ENCODE assay signal across 16 cellular contexts in the genomic region with DNA sequence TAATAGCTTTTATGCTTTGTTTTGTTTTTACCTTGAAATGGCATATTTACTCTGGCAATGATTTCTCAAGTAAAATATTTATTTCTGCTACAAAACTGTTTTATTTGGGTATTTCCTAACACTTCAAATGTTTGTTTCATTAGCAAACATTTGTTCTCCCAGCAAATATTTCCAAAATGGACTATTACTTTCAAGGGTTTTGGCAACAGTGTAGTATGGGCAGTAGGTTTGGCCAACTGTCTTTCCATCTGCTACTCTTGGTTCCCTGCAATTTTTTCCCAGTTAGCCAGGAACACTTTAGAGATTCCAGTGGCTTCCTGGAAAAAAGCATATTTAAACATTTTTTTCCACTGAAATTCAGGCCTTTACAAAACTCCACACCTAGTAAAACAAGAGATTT.
A peak's percentile ranks its signal among the peaks of the same experiment; 100 is the strongest.
DNase-seq lines count a peak whose midpoint lies in the region; ATAC-seq and TF ChIP-seq lines count a peak whose summit lies in the region.
"Had no signal": no experiment of that assay in that cellular context is flagged by ENCODE, and none has a peak within 500 bp of the region (broad histone marks: within the 10 kb centered on the region; RNA-seq: fewer than 3 reads in every experiment).

No MANE protein-coding gene starts in this region.

- no peaks in the 10 kb centered on the region for H3F3A ChIP-seq in PC-3 (ENCODE audit: low read length, unreplicated experiment)

- H3K9me2 ChIP-seq in PC-3 (replicated peaks; ENCODE audit: low read length), result no peaks in the 10 kb centered on the region

- peaks cover 3% of the 10 kb centered on the region for H3K36me3 Mint-ChIP-seq in osteocyte (ENCODE audit: unreplicated experiment)
- no peaks in the 10 kb centered on the region for H3K36me3 Mint-ChIP-seq in activated naive CD4-positive, alpha-beta T cell treated with anti-CD3 and anti-CD28 coated beads, Interleukin-2, amount 50 U/mL, for 72 hours
- H3K36me3 Mint-ChIP-seq: CD4-positive, alpha-beta memory T cell had no signal

- CTCF ChIA-PET in PC-3 (lab: Charles Lee), result interaction anchor here (0.6 kb wide), 1 partner anchor 144 kb away, joined by 17 read pairs; no protein-coding TSS in a partner anchor

- no peaks in the 10 kb centered on the region for H3K9me3 ChIP-seq in PC-3 (ENCODE audit: low read length)

- no TSS peak for BruUV-seq in PC-3 (replicated peaks; lab: Mats Ljungman, UMichigan)

- no peaks in the 10 kb centered on the region for H3K36me3 ChIP-seq in PC-3 (ENCODE audit: low read depth, low read length)

- H3K79me2 ChIP-seq in PC-3 (ENCODE audit: low read length), result no peaks in the 10 kb centered on the region

- peak overlapping the region; percentile 18 for H3K27ac Mint-ChIP-seq in osteocyte (ENCODE audit: unreplicated experiment)
- H3K27ac Mint-ChIP-seq in activated naive CD4-positive, alpha-beta T cell treated with anti-CD3 and anti-CD28 coated beads, Interleukin-2, amount 50 U/mL, for 72 hours, result no peak overlapping the region
- H3K27ac Mint-ChIP-seq: B cell; CD4-positive, alpha-beta memory T cell had no signal

- H3K27ac ChIP-seq in PC-3 (ENCODE audit: low read length), result no peak overlapping the region
- H3K27ac ChIP-seq: C4-2B, GM23248 had no signal

- peak; percentile 0 for DNase-seq in DMS 273 (lab: John Stamatoyannopoulos, UW; ENCODE audit: unreplicated experiment)
- DNase-seq in DMS 273 treated with DMSO at 0.1 percent for 48 hours (lab: John Stamatoyannopoulos, UW), result no peak
- DNase-seq in PC-3, result peak; percentile 10
- peak; percentile 24 for DNase-seq in epidermal melanocyte (ENCODE audit: insufficient read length, low spot score)
- no peak for DNase-seq in osteocyte (ENCODE audit: extremely low spot score, unreplicated experiment)
- DNase-seq in activated naive CD4-positive, alpha-beta T cell treated with anti-CD3 and anti-CD28 coated beads, Interleukin-2, amount 50 U/mL, for 72 hours (ENCODE audit: low spot score in 2 of 2), result no peak
- DNase-seq in NCI-H187 (lab: John Stamatoyannopoulos, UW), result no peak
- DNase-seq: 8988T; ACHN; CD4-positive, alpha-beta memory T cell; GM23248; H7 had no signal

- TF ChIP-seq CTCF in PC-3 (conservative IDR thresholded peaks at IDR 0.05; ENCODE audit: low read depth, low read length) (no peak), osteocyte (IDR thresholded peaks at IDR 0.05) (no peak)

- no peaks in the 10 kb centered on the region for H3K27me3 ChIP-seq in PC-3 (ENCODE audit: low read length)

- no peak overlapping the region for H3K4me3 ChIP-seq in PC-3 (ENCODE audit: low read length)
- H3K4me3 ChIP-seq: GM12878, GM23248 had no signal

- H3K27me3 Mint-ChIP-seq in osteocyte (ENCODE audit: unreplicated experiment), result no peaks in the 10 kb centered on the region
- H3K27me3 Mint-ChIP-seq: B cell; CD4-positive, alpha-beta memory T cell had no signal

- POLR2A ChIA-PET in PC-3 (lab: Charles Lee; ENCODE audit: unreplicated experiment), result no interaction called here

- H3K9ac ChIP-seq in PC-3 (ENCODE audit: low read length), result no peak overlapping the region
- H3K9ac ChIP-seq: GM23248 had no signal

- H3K4me1 ChIP-seq in PC-3 (ENCODE audit: insufficient read depth, low read length), result no peaks in the 10 kb centered on the region; the same call in 1 of the 2 replicates

- H3K9me3 Mint-ChIP-seq in osteocyte (ENCODE audit: unreplicated experiment), result peaks cover 14% of the 10 kb centered on the region
- peaks cover 8 to 26% of the 10 kb centered on the region in 2 donors for H3K9me3 Mint-ChIP-seq in activated naive CD4-positive, alpha-beta T cell treated with anti-CD3 and anti-CD28 coated beads, Interleukin-2, amount 50 U/mL, for 72 hours

- H3K4me3 Mint-ChIP-seq in osteocyte (ENCODE audit: unreplicated experiment), result no peak overlapping the region
- H3K4me3 Mint-ChIP-seq: B cell; CD4-positive, alpha-beta memory T cell had no signal

- no peak overlapping the region for H2AFZ ChIP-seq in PC-3 (ENCODE audit: low read length)
- H2AFZ ChIP-seq: GM23248 had no signal

- no peaks in the 10 kb centered on the region for H4K20me1 ChIP-seq in PC-3 (ENCODE audit: low read length)

- peaks cover 6% of the 10 kb centered on the region for H3K4me1 Mint-ChIP-seq in osteocyte (ENCODE audit: unreplicated experiment)
- H3K4me1 Mint-ChIP-seq: B cell; CD4-positive, alpha-beta memory T cell had no signal

- intact Hi-C loops in PC-3 (cut with micrococcal nuclease), result no loop called here

- ATAC-seq in PC-3, result peak; percentile 27; the same call in 1 of the 2 replicates
- no peak for ATAC-seq in activated naive CD4-positive, alpha-beta T cell treated with anti-CD3 and anti-CD28 coated beads, Interleukin-2, amount 50 U/mL, for 72 hours
- no peak for ATAC-seq in HG03135 (IDR thresholded peaks at IDR 0.05; ENCODE audit: unreplicated experiment)
- ATAC-seq: GM12878 had no signal

- no peak overlapping the region for H3K4me2 ChIP-seq in PC-3 (ENCODE audit: low read length)

Comparison
In these comparisons a context has a peak if more than half of its experiments do, and no peak if none do; other contexts are left out.
1. DNase-seq: peak in DMS 273 (single experiment), PC-3 (single experiment) and epidermal melanocyte (single experiment); none in DMS 273 treated with DMSO at 0.1 percent for 48 hours (single experiment), osteocyte (single experiment), activated naive CD4-positive, alpha-beta T cell treated with anti-CD3 and anti-CD28 coated beads, Interleukin-2, amount 50 U/mL, for 72 hours (0 of 2) and NCI-H187 (0 of 2).